8 cellular contexts compared by ENCODE assay signal in the genomic region with DNA sequence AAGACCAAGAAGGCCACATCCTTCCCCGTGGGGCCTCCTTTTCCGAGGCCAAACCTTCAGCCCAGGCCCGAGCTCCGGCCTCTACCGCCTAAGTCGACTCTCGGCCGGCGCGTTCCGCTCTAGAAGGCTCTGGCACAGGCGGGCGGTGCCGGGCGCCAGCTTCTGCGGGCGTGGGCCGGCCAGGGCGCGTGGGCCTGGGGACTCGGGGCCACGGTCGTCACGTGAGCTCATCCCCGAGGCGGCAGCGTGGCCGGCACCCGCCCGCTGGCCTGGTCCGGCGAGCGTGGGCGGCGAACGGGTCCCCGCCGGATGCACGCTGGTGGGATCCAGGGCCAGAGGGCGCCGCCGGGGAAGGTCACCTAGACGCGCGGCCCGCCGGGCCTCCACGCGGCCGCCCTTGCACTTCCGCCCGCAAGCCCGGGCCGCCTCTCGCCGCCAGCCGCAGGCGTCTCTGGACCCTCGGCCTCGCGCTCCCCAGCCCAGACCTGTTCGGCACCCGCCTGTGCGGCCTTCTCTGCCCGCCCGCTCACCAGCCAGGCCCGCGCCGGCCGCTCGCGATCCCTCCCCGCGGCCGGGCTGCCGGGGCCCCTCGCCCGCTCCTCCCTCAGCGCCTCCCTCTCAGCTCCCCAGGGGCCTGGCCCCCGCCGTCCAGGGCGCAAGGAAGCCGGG. TPM values are rescaled to one million over a fixed set of nuclear protein-coding genes. Genes with fewer than 3 reads are reported as not detected.
DNase-seq lines count a peak whose midpoint lies in the region; ATAC-seq and TF ChIP-seq lines count a peak whose summit lies in the region.

No MANE protein-coding gene starts in this region.

- peaks cover 17 to 46% of the 10 kb centered on the region in 2 donors for H3K4me1 ChIP-seq in adrenal gland (replicated peaks in 1 of 2)

- intact Hi-C loops in adrenal gland (cut with DNase I), result no loop called here

- TF ChIP-seq POLR2A in adrenal gland (IDR thresholded peaks at IDR 0.05), result peak in 1 of 2 donors; percentile 12

- CTCF ChIA-PET in RWPE1 (lab: Yijun Ruan, JAX), result interaction anchor here (0.6 to 2.0 kb wide), 6 partner anchors 10 to 538 kb away, joined by 3 to 7 read pairs (median 3); no protein-coding TSS in a partner anchor

- peaks cover 0 to 7% of the 10 kb centered on the region in 2 donors for H3K36me3 ChIP-seq in adrenal gland (replicated peaks in 1 of 2)

- 0 to 13% (median 1%) methylated on average over 3 to 83 of the region's 83 CpGs for WGBS in adrenal gland, 4 donors

- peak overlapping the region; percentile 94 for H3K27ac ChIP-seq in RWPE1
- peak overlapping the region; percentile 97 to 100 (median 99) for H3K27ac ChIP-seq in adrenal gland

- no peaks in the 10 kb centered on the region for H3K27me3 ChIP-seq in adrenal gland

- DNase-seq in SKM-1 treated with dmso at 0.1 percent for 144 hours (lab: John Stamatoyannopoulos, UW; ENCODE audit: unreplicated experiment), result peak; percentile 9
- no peak for DNase-seq in SKM-1 (lab: John Stamatoyannopoulos, UW; ENCODE audit: unreplicated experiment)
- peak; percentile 54 for DNase-seq in RWPE1 (ENCODE audit: low spot score)
- peak; percentile 54 to 77 (median 67) for DNase-seq in adrenal gland
- peak; percentile 67 for DNase-seq in hepatic stellate cell (ENCODE audit: low spot score)
- DNase-seq in retinal pigment epithelial cell (ENCODE audit: low read depth), result no peak
- no peak for DNase-seq in NCI-H2196 (lab: John Stamatoyannopoulos, UW; ENCODE audit: unreplicated experiment)

- POLR2A ChIA-PET in RWPE1 (lab: Yijun Ruan, JAX; ENCODE audit: low non-redundant PET), result no interaction called here

- peak overlapping the region in 3 of 4 donors; percentile 46 to 100 (median 46) for H3K4me3 ChIP-seq in adrenal gland
- peak overlapping the region; percentile 77 for H3K4me3 ChIP-seq in retinal pigment epithelial cell (ENCODE audit: low read length)

- TF ChIP-seq CTCF in RWPE1 (conservative IDR thresholded peaks at IDR 0.05; ENCODE audit: low read depth) (no peak), adrenal gland (IDR thresholded peaks at IDR 0.05) (peak in 1 of 6 experiments; percentile 10), retinal pigment epithelial cell (conservative IDR thresholded peaks at IDR 0.05; ENCODE audit: low read depth, low read length) (no peak)

- ATAC-seq in HG02943 (IDR thresholded peaks at IDR 0.05; ENCODE audit: low read depth, unreplicated experiment), result peak; percentile 38

- H3K9me3 ChIP-seq in adrenal gland (replicated peaks in 1 of 3), result no peaks in the 10 kb centered on the region

RNA-seq across cellular contexts. Expression of a gene that starts 0.7 kb away (rescaled TPM):
- 100 to 1,000 TPM; 101 to 237 (median 136) TPM for total RNA-seq in adrenal gland
- 100 to 1,000 TPM in 2 of 3 donors, 10 to 100 TPM in 1; 66.0 to 476 (median 121) TPM for polyA plus RNA-seq in adrenal gland

RNA-seq across cellular contexts. Expression of a gene that starts 35.7 kb away (rescaled TPM):
- total RNA-seq in adrenal gland, result 10 to 100 TPM; 31.9 to 90.1 (median 53.7) TPM
- 10 to 100 TPM; 16.7 to 62.6 (median 21.2) TPM for polyA plus RNA-seq in adrenal gland

Comparison
In these comparisons a context has a peak if more than half of its experiments do, and no peak if none do; other contexts are left out.
1. DNase-seq: peak in SKM-1 treated with dmso at 0.1 percent for 144 hours (single experiment), RWPE1 (single experiment), adrenal gland (7 of 7) and hepatic stellate cell (single experiment); none in SKM-1 (single experiment), retinal pigment epithelial cell (single experiment) and NCI-H2196 (single experiment).